ENCODE assay signal across 9 cellular contexts in genomic region chr2:106030287-106031268, GRCh38.
DNase-seq lines count a peak whose midpoint lies in the region; ATAC-seq, FAIRE-seq and TF ChIP-seq lines count a peak whose summit lies in the region.
"Had no signal": no experiment of that assay in that cellular context is flagged by ENCODE, and none has a peak within 500 bp of the region (broad histone marks: within the 10 kb centered on the region; RNA-seq: fewer than 3 reads in every experiment).

No MANE protein-coding gene starts in this region.

- H3K27me3 ChIP-seq in heart right ventricle (no peaks in the 10 kb centered on the region), smooth muscle cell (ENCODE audit: low read depth) (no peaks in the 10 kb centered on the region)

- H3K9me3 ChIP-seq in heart right ventricle, result peaks cover 0 to 4% (median 0%) of the 10 kb centered on the region in 11 donors
- H3K9me3 ChIP-seq in smooth muscle cell (replicated peaks; ENCODE audit: low read depth), result no peaks in the 10 kb centered on the region

- peak; percentile 5 to 16 for DNase-seq in activated CD4-positive, alpha-beta T cell treated with anti-CD3 and anti-CD28 coated beads, Interleukin-2, amount 50 U/mL, for 24 hours (ENCODE audit: low read depth in 1 of 2, low spot score in 1 of 2)
- no peak for DNase-seq in activated CD4-positive, alpha-beta T cell treated with anti-CD3 and anti-CD28 coated beads, Interleukin-2, amount 50 U/mL, for 1 hour
- DNase-seq in activated T-cell treated with anti-CD3 and anti-CD28 coated beads, Interleukin-2, amount 50 U/mL, for 4 hours, result peak; percentile 7
- DNase-seq in heart right ventricle, result peak; percentile 36 to 76
- DNase-seq in smooth muscle cell (lab: John Stamatoyannopoulos, UW; ENCODE audit: unreplicated experiment), result no peak
- no peak for DNase-seq in DMS53 treated with DMSO at 0.1 percent for 48 hours (lab: John Stamatoyannopoulos, UW; ENCODE audit: unreplicated experiment)
- DNase-seq in NCI-H526 (lab: John Stamatoyannopoulos, UW), result no peak
- no peak for DNase-seq in frontal cortex (ENCODE audit: low spot score in 2 of 2)
- DNase-seq: DND-41 had no signal

- H3K36me3 Mint-ChIP-seq in activated T-cell treated with anti-CD3 and anti-CD28 coated beads, Interleukin-2, amount 50 U/mL, for 4 hours (ENCODE audit: insufficient read depth), result no peaks in the 10 kb centered on the region

- no peaks in the 10 kb centered on the region for H3K36me3 ChIP-seq in heart right ventricle
- H3K36me3 ChIP-seq in smooth muscle cell (ENCODE audit: low read depth), result no peaks in the 10 kb centered on the region

- intact Hi-C loops in heart right ventricle (cut with DNase I), result loop anchor here in 1 of 10 donors (10.0 kb wide), 1 partner anchor 256 kb away; no protein-coding TSS in a partner anchor

- no peaks in the 10 kb centered on the region for H3F3A ChIP-seq in smooth muscle cell (ENCODE audit: low read depth)

- no peak overlapping the region for H3K9ac ChIP-seq in smooth muscle cell (ENCODE audit: low read depth)

- H3K9me3 Mint-ChIP-seq in activated T-cell treated with anti-CD3 and anti-CD28 coated beads, Interleukin-2, amount 50 U/mL, for 4 hours, result no peaks in the 10 kb centered on the region

- H3K4me3 ChIP-seq in heart right ventricle (peak overlapping the region in 1 of 10 donors; percentile 14), smooth muscle cell (no peak overlapping the region)

- H3K27ac ChIP-seq in heart right ventricle (peak overlapping the region; percentile 58 to 88 (median 78)), smooth muscle cell (ENCODE audit: low read depth) (no peak overlapping the region)

- no peaks in the 10 kb centered on the region for H4K20me1 ChIP-seq in smooth muscle cell (ENCODE audit: low read depth)

- H3K4me1 ChIP-seq in heart right ventricle, result peaks cover 6 to 64% (median 34%) of the 10 kb centered on the region in 9 donors
- H3K4me1 ChIP-seq in smooth muscle cell (ENCODE audit: low read depth), result no peaks in the 10 kb centered on the region

- peak; percentile 57 to 73 for ATAC-seq in activated T-cell treated with anti-CD3 and anti-CD28 coated beads, Interleukin-2, amount 50 U/mL, for 4 hours
- ATAC-seq in heart right ventricle, result peak; percentile 85 to 91 (median 90)

- TF ChIP-seq CTCF in heart right ventricle (IDR thresholded peaks at IDR 0.05) (no peak), smooth muscle cell (IDR thresholded peaks at IDR 0.05; ENCODE audit: borderline replicate concordance, insufficient read depth, poor library complexity, severe bottlenecking) (no peak)

- WGBS in heart right ventricle, 2 donors, result 31 to 32% methylated on average over 14 of the region's 14 CpGs
- 39% methylated on average over 14 of the region's 14 CpGs for WGBS in smooth muscle cell (ENCODE audit: low lambda C conversion rate)

- H3K4me3 Mint-ChIP-seq in activated T-cell treated with anti-CD3 and anti-CD28 coated beads, Interleukin-2, amount 50 U/mL, for 4 hours, result no peak overlapping the region

- H3K4me2 ChIP-seq in smooth muscle cell, result peak overlapping the region; percentile 49

- H3K79me2 ChIP-seq in smooth muscle cell (ENCODE audit: low read depth), result no peaks in the 10 kb centered on the region

- H3K27me3 Mint-ChIP-seq in activated T-cell treated with anti-CD3 and anti-CD28 coated beads, Interleukin-2, amount 50 U/mL, for 4 hours (ENCODE audit: low read depth), result no peaks in the 10 kb centered on the region

- peaks cover 30% of the 10 kb centered on the region for H3K4me1 Mint-ChIP-seq in activated T-cell treated with anti-CD3 and anti-CD28 coated beads, Interleukin-2, amount 50 U/mL, for 4 hours (ENCODE audit: low read depth)

- FAIRE-seq in frontal cortex (lab: Jason Lieb, UNC), result no peak

- peak overlapping the region; percentile 82 for H2AFZ ChIP-seq in smooth muscle cell (ENCODE audit: low read depth)

Comparison
In these comparisons a context has a peak if more than half of its experiments do, and no peak if none do; other contexts are left out.
1. DNase-seq: peak in activated CD4-positive, alpha-beta T cell treated with anti-CD3 and anti-CD28 coated beads, Interleukin-2, amount 50 U/mL, for 24 hours (2 of 2), activated T-cell treated with anti-CD3 and anti-CD28 coated beads, Interleukin-2, amount 50 U/mL, for 4 hours (single experiment) and heart right ventricle (2 of 2); none in activated CD4-positive, alpha-beta T cell treated with anti-CD3 and anti-CD28 coated beads, Interleukin-2, amount 50 U/mL, for 1 hour (single experiment), smooth muscle cell (single experiment), DMS53 treated with DMSO at 0.1 percent for 48 hours (single experiment), NCI-H526 (0 of 2) and frontal cortex (0 of 2).